In the genomic region with DNA sequence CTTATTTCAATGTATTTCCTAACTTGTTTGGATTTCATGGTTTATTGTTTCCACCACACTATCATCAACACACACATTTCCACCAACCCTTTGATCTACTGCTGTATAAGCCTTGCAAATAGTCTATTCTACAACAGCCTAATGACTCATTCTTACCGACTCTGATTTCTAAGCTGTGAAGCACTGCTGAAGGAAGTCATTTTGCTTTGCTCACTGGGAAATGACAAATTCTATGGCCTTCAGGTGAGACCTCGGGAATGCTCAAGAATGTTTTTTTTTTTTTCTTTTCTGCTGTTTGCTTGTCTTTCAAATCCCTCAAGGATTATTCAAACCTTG, we compare ENCODE assay signal across 17 cellular contexts. TPM values are rescaled to one million over a fixed set of nuclear protein-coding genes. Genes with fewer than 3 reads are reported as not detected.
DNase-seq lines count a peak whose midpoint lies in the region; ATAC-seq, FAIRE-seq and TF ChIP-seq lines count a peak whose summit lies in the region.
"Had no signal": no experiment of that assay in that cellular context is flagged by ENCODE, and none has a peak within 500 bp of the region (broad histone marks: within the 10 kb centered on the region; RNA-seq: fewer than 3 reads in every experiment).

No MANE protein-coding gene starts in this region.

- no peak for FAIRE-seq in urothelium cell line (lab: Jason Lieb, UNC)
- FAIRE-seq: GM12892, K562 had no signal

- H3K36me3 ChIP-seq in mammary epithelial cell (ENCODE audit: insufficient read depth, low read length) (no peaks in the 10 kb centered on the region), breast epithelium (no peaks in the 10 kb centered on the region), PC-3 (ENCODE audit: low read depth, low read length) (no peaks in the 10 kb centered on the region)
- H3K36me3 ChIP-seq: gastrocnemius medialis had no signal

- H3K9me3 ChIP-seq in mammary epithelial cell (replicated peaks; ENCODE audit: insufficient read depth, low read length): no peaks in the 10 kb centered on the region
- H3K9me3 ChIP-seq in breast epithelium: no peaks in the 10 kb centered on the region
- no peaks in the 10 kb centered on the region for H3K9me3 ChIP-seq in PC-3 (ENCODE audit: low read length)
- H3K9me3 ChIP-seq: gastrocnemius medialis had no signal

- H3K4me1 ChIP-seq in mammary epithelial cell (ENCODE audit: insufficient read depth, low read length) (no peaks in the 10 kb centered on the region), breast epithelium (no peaks in the 10 kb centered on the region), PC-3 (ENCODE audit: insufficient read depth, low read length) (peaks cover 17% of the 10 kb centered on the region)
- H3K4me1 ChIP-seq: gastrocnemius medialis had no signal

- no peak overlapping the region for H3K9ac ChIP-seq in mammary epithelial cell (ENCODE audit: insufficient read depth, low read length)
- no peak overlapping the region for H3K9ac ChIP-seq in PC-3 (ENCODE audit: low read length)

- TF ChIP-seq CTCF in mammary epithelial cell (conservative IDR thresholded peaks at IDR 0.05 in 1 of 2, IDR thresholded peaks at IDR 0.05 in 1 of 2; ENCODE audit: extremely low read depth in 1 of 2, insufficient read depth in 1 of 2, low read depth in 1 of 2, low read length in 2 of 2) (no peak), breast epithelium (IDR thresholded peaks at IDR 0.05) (no peak), PC-3 (conservative IDR thresholded peaks at IDR 0.05; ENCODE audit: low read depth, low read length) (no peak)

- POLR2A ChIA-PET in PC-3 (lab: Charles Lee; ENCODE audit: unreplicated experiment): no interaction called here

- ATAC-seq in PC-3: peak; percentile 59
- ATAC-seq in HG03432 (IDR thresholded peaks at IDR 0.05; ENCODE audit: unreplicated experiment): no peak
- no peak for ATAC-seq in HG02870 (IDR thresholded peaks at IDR 0.05; ENCODE audit: unreplicated experiment)
- ATAC-seq: activated T-cell treated with anti-CD3 and anti-CD28 coated beads, Interleukin-2, amount 50 U/mL, for 4 hours; gastrocnemius medialis; HCT116; K562 had no signal

- H3K27ac ChIP-seq in mammary epithelial cell (ENCODE audit: insufficient read depth, low read depth, low read length): no peak overlapping the region
- no peak overlapping the region for H3K27ac ChIP-seq in breast epithelium
- H3K27ac ChIP-seq in PC-3 (ENCODE audit: low read length): no peak overlapping the region
- H3K27ac ChIP-seq: gastrocnemius medialis had no signal

- H2AFZ ChIP-seq in mammary epithelial cell (ENCODE audit: low read depth, low read length): no peak overlapping the region
- 0 out of 2 replicates have a peak overlapping the region, but pooled peaks have one; percentile 21 for H2AFZ ChIP-seq in PC-3 (ENCODE audit: low read length)

- CTCF ChIA-PET in mammary epithelial cell (lab: Charles Lee; ENCODE audit: low non-redundant PET) (no interaction called here), PC-3 (lab: Charles Lee) (interaction anchor here (0.6 to 0.9 kb wide), 2 partner anchors 545 to 572 kb away, joined by 3 to 4 read pairs; no protein-coding TSS in a partner anchor)

- H3K4me2 ChIP-seq in mammary epithelial cell (ENCODE audit: insufficient read depth, low read depth, low read length) (no peak overlapping the region), PC-3 (ENCODE audit: low read length) (no peak overlapping the region)

- BruUV-seq in mammary epithelial cell (replicated peaks; lab: Mats Ljungman, UMichigan): no TSS peak
- no TSS peak for BruUV-seq in PC-3 (replicated peaks; lab: Mats Ljungman, UMichigan)

- no peak overlapping the region for H3K4me3 ChIP-seq in mammary epithelial cell (replicated peaks in 1 of 3; ENCODE audit: insufficient read depth in 1 of 3, low read depth in 2 of 3, low read length in 3 of 3)
- no peak overlapping the region for H3K4me3 ChIP-seq in breast epithelium
- no peak overlapping the region for H3K4me3 ChIP-seq in PC-3 (ENCODE audit: low read length)
- H3K4me3 ChIP-seq: gastrocnemius medialis, K562 had no signal

- 90% methylated on average over 2 of the region's 2 CpGs for WGBS in mammary epithelial cell (ENCODE audit: low coverage, missing lambda C conversion rate)

- H4K20me1 ChIP-seq in mammary epithelial cell (ENCODE audit: insufficient read depth, low read length): no peaks in the 10 kb centered on the region
- H4K20me1 ChIP-seq in PC-3 (ENCODE audit: low read length): no peaks in the 10 kb centered on the region

- TF ChIP-seq POLR2A in breast epithelium (IDR thresholded peaks at IDR 0.05): no peak

- H3K79me2 ChIP-seq in mammary epithelial cell (ENCODE audit: insufficient read depth, low read length) (no peaks in the 10 kb centered on the region), PC-3 (ENCODE audit: low read length) (no peaks in the 10 kb centered on the region)

- DNase-seq in mammary epithelial cell (peak; percentile 39), breast epithelium (ENCODE audit: low spot score in 2 of 2) (no peak), PC-3 (peak; percentile 44), glomerular endothelial cell (ENCODE audit: extremely low read depth, low read depth, low spot score) (peak; percentile 41), urothelium cell line (ENCODE audit: low spot score) (peak; percentile 35)
- DNase-seq in activated CD8-positive, alpha-beta memory T cell treated with anti-CD3 and anti-CD28 coated beads for 24 hours: no peak
- DNase-seq: activated CD4-positive, alpha-beta T cell treated with anti-CD3 and anti-CD28 coated beads, Interleukin-2, amount 50 U/mL, for 1 hour; activated T-cell treated with anti-CD3 and anti-CD28 coated beads, Interleukin-2, amount 50 U/mL, for 4 hours; gastrocnemius medialis; stimulated activated CD4-positive, alpha-beta T cell treated with anti-CD3 and anti-CD28 coated beads, Interleukin-4, amount 100 ng/mL, for 4 hours; T1000 had no signal

- no peaks in the 10 kb centered on the region for H3K9me2 ChIP-seq in PC-3 (replicated peaks; ENCODE audit: low read length)

- in situ Hi-C loops in mammary epithelial cell (cut with MboI; ENCODE audit: low sequenced_read_pairs in 2 of 2): loop anchor here in 1 of 2 donors (25.0 kb wide), 1 partner anchor 1496 kb away; no protein-coding TSS in a partner anchor

- intact Hi-C loops in mammary epithelial cell (cut with micrococcal nuclease): loop anchor here (2.0 to 5.0 kb wide), 2 partner anchors 1404 to 1501 kb away; no protein-coding TSS in a partner anchor
- intact Hi-C loops in breast epithelium (cut with DNase I; ENCODE audit: low total_unique reads): no loop called here
- intact Hi-C loops in PC-3 (cut with micrococcal nuclease): loop anchor here (5.0 to 10.0 kb wide), 2 partner anchors 1228 to 1501 kb away; no protein-coding TSS in a partner anchor

- dilution Hi-C loops in mammary epithelial cell (cut with HindIII; ENCODE audit: low sequenced_read_pairs): no loop called here

- no peaks in the 10 kb centered on the region for H3F3A ChIP-seq in PC-3 (ENCODE audit: low read length, unreplicated experiment)

- H3K27me3 ChIP-seq in mammary epithelial cell (ENCODE audit: insufficient read depth, low read length) (no peaks in the 10 kb centered on the region), breast epithelium (no peaks in the 10 kb centered on the region), PC-3 (ENCODE audit: low read length) (no peaks in the 10 kb centered on the region)
- H3K27me3 ChIP-seq: gastrocnemius medialis had no signal

RNA-seq across cellular contexts. Expression of gene INHBA, which starts 30.1 kb away (rescaled TPM):
- total RNA-seq in mammary epithelial cell (100 to 1,000 TPM in 1 of 2 donors, 10 to 100 TPM in 1; 58.8 to 147 TPM), breast epithelium (1 to 10 TPM in 1 of 3 donors, under 1 TPM in 2; 0.59 to 2.0 (median 0.64) TPM), PC-3 (2014; rRNA removed) (55.3 and 70.1 TPM in 2 replicates), glomerular endothelial cell (20.2 and 53.6 TPM in 2 replicates)
- 58.2 TPM for polyA plus RNA-seq in mammary epithelial cell
- 180 TPM for polyA minus RNA-seq in mammary epithelial cell
- total RNA-seq: G401 had no signal
- polyA plus RNA-seq: K562 had no signal

Comparison
In these comparisons a context has a peak if more than half of its experiments do, and no peak if none do; other contexts are left out.
1. DNase-seq: peak in mammary epithelial cell (single experiment), PC-3 (single experiment), glomerular endothelial cell (single experiment) and urothelium cell line (single experiment); none in breast epithelium (0 of 2) and activated CD8-positive, alpha-beta memory T cell treated with anti-CD3 and anti-CD28 coated beads for 24 hours (single experiment).